10 cellular contexts compared by ENCODE assay signal in the genomic region with DNA sequence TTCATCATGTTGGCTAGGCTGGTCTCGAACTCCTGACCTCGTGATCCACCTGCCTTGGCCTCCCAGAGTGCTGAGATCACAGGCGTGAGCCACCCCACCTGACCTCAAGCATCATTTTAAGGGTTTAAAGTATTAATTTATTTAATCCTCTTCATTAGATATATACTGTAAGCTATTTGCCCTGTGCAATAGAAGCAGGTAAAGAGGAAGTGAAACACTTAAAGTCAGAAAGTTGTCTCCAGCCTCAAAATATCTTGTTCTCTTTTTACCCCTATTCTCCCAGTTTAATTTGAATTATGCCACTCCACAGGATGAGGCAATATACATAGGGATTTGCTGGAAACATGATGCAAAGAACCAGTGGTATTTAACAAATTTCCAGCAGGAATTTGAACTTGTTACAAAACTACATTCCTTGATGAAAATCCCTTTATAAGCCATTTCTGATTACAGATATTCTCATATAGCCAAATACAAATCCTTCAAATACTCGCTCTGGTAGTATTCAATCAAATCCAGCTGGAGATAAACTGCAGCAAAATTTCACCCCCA. TPM values are rescaled to one million over a fixed set of nuclear protein-coding genes. Genes with fewer than 3 reads are reported as not detected.
DNase-seq lines count a peak whose midpoint lies in the region; ATAC-seq, FAIRE-seq and TF ChIP-seq lines count a peak whose summit lies in the region.
"Had no signal": no experiment of that assay in that cellular context is flagged by ENCODE, and none has a peak within 500 bp of the region (broad histone marks: within the 10 kb centered on the region; RNA-seq: fewer than 3 reads in every experiment).

No MANE protein-coding gene starts in this region.

- ATAC-seq in activated T-cell treated with anti-CD3 and anti-CD28 coated beads, Interleukin-2, amount 50 U/mL, for 4 hours, result no peak
- ATAC-seq in activated naive CD4-positive, alpha-beta T cell treated with anti-CD3 and anti-CD28 coated beads, Interleukin-2, amount 50 U/mL, for 72 hours, result no peak
- ATAC-seq in HepG2, result no peak

- no peak overlapping the region for H3K27ac ChIP-seq in HepG2 (ENCODE audit: extremely low read length, insufficient read depth, low read length)
- no peak overlapping the region for H3K27ac ChIP-seq in tibial artery

- no peak overlapping the region for H2AFZ ChIP-seq in Loucy (ENCODE audit: low read length)
- H2AFZ ChIP-seq in HepG2 (ENCODE audit: low read length), result no peak overlapping the region

- H3K4me3 Mint-ChIP-seq in activated T-cell treated with anti-CD3 and anti-CD28 coated beads, Interleukin-2, amount 50 U/mL, for 4 hours, result peak overlapping the region; percentile 54
- peak overlapping the region; percentile 29 for H3K4me3 Mint-ChIP-seq in progenitor cell of endocrine pancreas (ENCODE audit: low read depth)

- H3K4me1 Mint-ChIP-seq in activated T-cell treated with anti-CD3 and anti-CD28 coated beads, Interleukin-2, amount 50 U/mL, for 4 hours (ENCODE audit: low read depth), result peaks cover 46% of the 10 kb centered on the region
- H3K4me1 Mint-ChIP-seq in progenitor cell of endocrine pancreas (ENCODE audit: low read depth), result peaks cover 9% of the 10 kb centered on the region

- H3K27ac Mint-ChIP-seq in activated naive CD4-positive, alpha-beta T cell treated with anti-CD3 and anti-CD28 coated beads, Interleukin-2, amount 50 U/mL, for 72 hours, result peak overlapping the region; percentile 81 to 83
- no peak overlapping the region for H3K27ac Mint-ChIP-seq in progenitor cell of endocrine pancreas

- H3K9me3 ChIP-seq in Loucy (ENCODE audit: insufficient read depth, low read depth, low read length) (no peaks in the 10 kb centered on the region), HepG2 (ENCODE audit: low read length) (no peaks in the 10 kb centered on the region), tibial artery (no peaks in the 10 kb centered on the region)

- FAIRE-seq in HepG2 (lab: Jason Lieb, UNC), result no peak

- CTCF ChIA-PET in HepG2 (lab: Yijun Ruan, JAX; ENCODE audit: low intra/inter-chr PET ratio, low total read pairs), result no interaction called here

- H3K4me1 ChIP-seq in Loucy (ENCODE audit: insufficient read depth, low read length, poor library complexity, severe bottlenecking) (peaks cover 32% of the 10 kb centered on the region), HepG2 (ENCODE audit: insufficient read depth, low read length) (peaks cover 18% of the 10 kb centered on the region), tibial artery (peaks cover 0 to 24% (median 19%) of the 10 kb centered on the region in 4 donors)

- no peaks in the 10 kb centered on the region for H3K27me3 ChIP-seq in Loucy (ENCODE audit: insufficient read depth, low read length, poor library complexity, severe bottlenecking)
- no peaks in the 10 kb centered on the region; a peak in 1 of 5 replicates for H3K27me3 ChIP-seq in HepG2 (ENCODE audit: control insufficient read depth in 1 of 2, insufficient read depth in 2 of 2, low read length in 2 of 2)
- H3K27me3 ChIP-seq in tibial artery, result no peaks in the 10 kb centered on the region

- no peak for TF ChIP-seq POLR2A in HepG2 (IDR thresholded peaks at IDR 0.05; ENCODE audit: insufficient read depth in 1 of 2, low read depth in 2 of 2, low read length in 2 of 2)

- 89% methylated on average over 4 of the region's 4 CpGs for WGBS in HepG2 (ENCODE audit: low lambda C conversion rate)

- no peak for TF ChIP-seq RAD21 in HepG2 (CRISPR knock-in tag; IDR thresholded peaks at IDR 0.05)

- H3K4me2 ChIP-seq in Loucy (ENCODE audit: low read depth, low read length, poor library complexity, severe bottlenecking) (peak overlapping the region; percentile 80), HepG2 (ENCODE audit: low read depth, low read length) (no peak overlapping the region)

- POLR2A ChIA-PET in HepG2 (lab: Yijun Ruan, JAX), result no interaction called here

- DNase-seq in activated T-cell treated with anti-CD3 and anti-CD28 coated beads, Interleukin-2, amount 50 U/mL, for 4 hours, result no peak
- no peak for DNase-seq in activated T-cell treated with anti-CD3 and anti-CD28 coated beads, Interleukin-2, amount 50 U/mL, for 48 hours
- no peak for DNase-seq in activated naive CD4-positive, alpha-beta T cell treated with anti-CD3 and anti-CD28 coated beads, Interleukin-2, amount 50 U/mL, for 72 hours (ENCODE audit: low spot score in 2 of 2)
- DNase-seq in progenitor cell of endocrine pancreas (ENCODE audit: low spot score, unreplicated experiment) (no peak), NCI-H345 (lab: John Stamatoyannopoulos, UW) (no peak), HepG2 (ENCODE audit: low spot score) (no peak), tibial artery (no peak)
- DNase-seq: midbrain, NCI-H524 had no signal

- peaks cover 15% of the 10 kb centered on the region for H3K36me3 Mint-ChIP-seq in activated T-cell treated with anti-CD3 and anti-CD28 coated beads, Interleukin-2, amount 50 U/mL, for 4 hours (ENCODE audit: insufficient read depth)
- H3K36me3 Mint-ChIP-seq in activated naive CD4-positive, alpha-beta T cell treated with anti-CD3 and anti-CD28 coated beads, Interleukin-2, amount 50 U/mL, for 72 hours, result peaks cover 13 to 38% of the 10 kb centered on the region in 2 donors
- H3K36me3 Mint-ChIP-seq in progenitor cell of endocrine pancreas (ENCODE audit: insufficient read depth), result peaks cover 3% of the 10 kb centered on the region

- no peaks in the 10 kb centered on the region for H3K9me2 ChIP-seq in Loucy (replicated peaks; ENCODE audit: low read depth, low read length)

- H3K79me2 ChIP-seq in Loucy (ENCODE audit: insufficient read depth, low read length), result peaks cover 47% of the 10 kb centered on the region
- H3K79me2 ChIP-seq in HepG2 (ENCODE audit: insufficient read depth, low read length), result peaks cover 42% of the 10 kb centered on the region

- no peaks in the 10 kb centered on the region for H3K27me3 Mint-ChIP-seq in activated T-cell treated with anti-CD3 and anti-CD28 coated beads, Interleukin-2, amount 50 U/mL, for 4 hours (ENCODE audit: low read depth)
- H3K27me3 Mint-ChIP-seq in progenitor cell of endocrine pancreas, result no peaks in the 10 kb centered on the region

- H3K9ac ChIP-seq in Loucy (ENCODE audit: low read depth, low read length, poor library complexity, severe bottlenecking), result no peak overlapping the region
- no peak overlapping the region for H3K9ac ChIP-seq in HepG2 (ENCODE audit: insufficient read depth, low read depth, low read length)

- no peaks in the 10 kb centered on the region for H3K9me3 Mint-ChIP-seq in activated T-cell treated with anti-CD3 and anti-CD28 coated beads, Interleukin-2, amount 50 U/mL, for 4 hours
- no peaks in the 10 kb centered on the region for H3K9me3 Mint-ChIP-seq in activated naive CD4-positive, alpha-beta T cell treated with anti-CD3 and anti-CD28 coated beads, Interleukin-2, amount 50 U/mL, for 72 hours
- no peaks in the 10 kb centered on the region for H3K9me3 Mint-ChIP-seq in progenitor cell of endocrine pancreas (ENCODE audit: low read depth)

- TF ChIP-seq EP300 in HepG2 (IDR thresholded peaks at IDR 0.05; ENCODE audit: low read depth in 2 of 2, low read length in 2 of 2) (no peak), HepG2 (CRISPR knock-in tag; IDR thresholded peaks at IDR 0.05; ENCODE audit: borderline replicate concordance) (no peak)

- no peak overlapping the region for H3K4me3 ChIP-seq in Loucy (ENCODE audit: low read length, poor library complexity, severe bottlenecking)
- no peak overlapping the region for H3K4me3 ChIP-seq in HepG2 (replicated peaks in 1 of 3; ENCODE audit: insufficient read depth in 1 of 3, low read depth in 2 of 3, low read length in 3 of 3)
- H3K4me3 ChIP-seq in tibial artery, result no peak overlapping the region

- H3K36me3 ChIP-seq in Loucy (ENCODE audit: insufficient read depth, low read length), result peaks cover 1% of the 10 kb centered on the region; the same call in 1 of the 2 replicates
- H3K36me3 ChIP-seq in HepG2 (replicated peaks in 1 of 2; ENCODE audit: control insufficient read depth in 1 of 2, insufficient read depth in 2 of 2, low read length in 2 of 2), result peaks cover 0 to 5% of the 10 kb centered on the region in 2 experiments; a peak in 2 of 5 replicates
- H3K36me3 ChIP-seq in tibial artery, result peaks cover 0 to 13% (median 5%) of the 10 kb centered on the region in 3 donors

- intact Hi-C loops in HepG2 (cut with micrococcal nuclease; ENCODE audit: unreplicated experiment) (no loop called here), tibial artery (cut with DNase I; ENCODE audit: low total_unique reads) (no loop called here)

- TF ChIP-seq CTCF in Loucy (conservative IDR thresholded peaks at IDR 0.05; ENCODE audit: low read length), result no peak
- TF ChIP-seq CTCF in progenitor cell of endocrine pancreas (IDR thresholded peaks at IDR 0.05; ENCODE audit: unreplicated experiment), result no peak
- no peak for TF ChIP-seq CTCF in HepG2 (CRISPR knock-in tag; IDR thresholded peaks at IDR 0.05)
- no peak for TF ChIP-seq CTCF in tibial artery (IDR thresholded peaks at IDR 0.05)

- in situ Hi-C loops in HepG2 (cut with HindIII; ENCODE audit: extremely low pct_ligation_motif_present, low pct_unique_long_range_greater_than_20kb), result no loop called here

- peaks cover 10% of the 10 kb centered on the region; the same call in 1 of the 2 replicates for H3F3A ChIP-seq in Loucy (ENCODE audit: low read depth)

- H4K20me1 ChIP-seq in Loucy (ENCODE audit: insufficient read depth, low read length, poor library complexity, severe bottlenecking), result peaks cover 25% of the 10 kb centered on the region
- H4K20me1 ChIP-seq in HepG2 (ENCODE audit: insufficient read depth, low read length), result no peaks in the 10 kb centered on the region

- no TSS peak for BruUV-seq in HepG2 (replicated peaks; lab: Mats Ljungman, UMichigan)

RNA-seq across cellular contexts. Expression of gene NDUFB5, which starts 2.0 kb away (rescaled TPM):
- total RNA-seq in activated T-cell treated with anti-CD3 and anti-CD28 coated beads, Interleukin-2, amount 50 U/mL, for 4 hours, result 10 to 100 TPM; 76.3 to 77.9 (median 77.3) TPM
- 100 to 1,000 TPM; 104 to 145 TPM for total RNA-seq in activated naive CD4-positive, alpha-beta T cell treated with anti-CD3 and anti-CD28 coated beads, Interleukin-2, amount 50 U/mL, for 72 hours
- total RNA-seq in progenitor cell of endocrine pancreas (77.3 and 82.8 TPM in 2 replicates), HepG2 (2016; rRNA removed; fragmentation: Illumina TruSeq; extraction: Trizol) (120 and 154 TPM in 2 replicates)
- total RNA-seq in HepG2 (2016; cell fraction: cytosol; rRNA removed; fragmentation: Illumina TruSeq; extraction: Trizol; ENCODE audit: low read depth), result 39.7 and 42.0 TPM in 2 replicates
- total RNA-seq in HepG2 (2016; cell fraction: insoluble cytoplasmic fraction; rRNA removed; fragmentation: Illumina TruSeq; extraction: Trizol), result 125 and 168 TPM in 2 replicates
- total RNA-seq in HepG2 (2016; cell fraction: membrane; rRNA removed; fragmentation: Illumina TruSeq; extraction: Trizol), result 56.7 and 72.1 TPM in 2 replicates
- total RNA-seq in HepG2 (2016; cell fraction: nucleus; rRNA removed; fragmentation: Illumina TruSeq; extraction: Trizol), result 56.0 and 61.5 TPM in 2 replicates
- 30.4 and 43.3 TPM in 2 replicates for polyA plus RNA-seq in HepG2 (2011; rRNA removed)
- polyA plus RNA-seq in HepG2 (2011; cell fraction: cytosol; rRNA removed), result 18.5 and 30.3 TPM in 2 replicates
- polyA plus RNA-seq in HepG2 (2011; cell fraction: nucleus; rRNA removed), result 15.8 and 22.3 TPM in 2 replicates
- 91.3 and 94.8 TPM in 2 replicates for polyA plus RNA-seq in HepG2 (2012)
- 39.9 and 44.5 TPM in 2 replicates for polyA plus RNA-seq in HepG2 (2016; cell fraction: cytosol; fragmentation: Illumina TruSeq; extraction: Trizol; ENCODE audit: low read depth)
- polyA plus RNA-seq in HepG2 (2016; cell fraction: insoluble cytoplasmic fraction; fragmentation: Illumina TruSeq; extraction: Trizol; ENCODE audit: low read depth), result 155 and 170 TPM in 2 replicates
- polyA plus RNA-seq in HepG2 (2016; cell fraction: membrane; fragmentation: Illumina TruSeq; extraction: Trizol; ENCODE audit: low read depth), result 61.9 and 64.1 TPM in 2 replicates
- polyA plus RNA-seq in HepG2 (2016; cell fraction: nucleus; fragmentation: Illumina TruSeq; extraction: Trizol; ENCODE audit: insufficient read depth, low read depth), result 93.0 and 106 TPM in 2 replicates
- 6.6 and 10.2 TPM in 2 replicates for polyA minus RNA-seq in HepG2 (2011; rRNA and poly(A)+ RNA removed; ENCODE audit: low replicate concordance)
- polyA minus RNA-seq in HepG2 (2011; cell fraction: cytosol; rRNA and poly(A)+ RNA removed), result 30.8 and 34.3 TPM in 2 replicates
- 17.9 and 18.5 TPM in 2 replicates for polyA minus RNA-seq in HepG2 (2011; cell fraction: nucleus; rRNA and poly(A)+ RNA removed)

RNA-seq across cellular contexts. Expression of gene MRPL47, which starts 2.2 kb away (rescaled TPM):
- total RNA-seq in activated T-cell treated with anti-CD3 and anti-CD28 coated beads, Interleukin-2, amount 50 U/mL, for 4 hours, result 10 to 100 TPM; 77.2 to 86.9 (median 82.6) TPM
- total RNA-seq in activated naive CD4-positive, alpha-beta T cell treated with anti-CD3 and anti-CD28 coated beads, Interleukin-2, amount 50 U/mL, for 72 hours, result 10 to 100 TPM; 45.6 to 62.7 TPM
- total RNA-seq in progenitor cell of endocrine pancreas (44.3 and 46.5 TPM in 2 replicates), HepG2 (2016; rRNA removed; fragmentation: Illumina TruSeq; extraction: Trizol) (83.8 and 120 TPM in 2 replicates)
- total RNA-seq in HepG2 (2016; cell fraction: cytosol; rRNA removed; fragmentation: Illumina TruSeq; extraction: Trizol; ENCODE audit: low read depth), result 32.8 and 34.3 TPM in 2 replicates
- 77.3 and 132 TPM in 2 replicates for total RNA-seq in HepG2 (2016; cell fraction: insoluble cytoplasmic fraction; rRNA removed; fragmentation: Illumina TruSeq; extraction: Trizol)
- 32.7 and 38.5 TPM in 2 replicates for total RNA-seq in HepG2 (2016; cell fraction: membrane; rRNA removed; fragmentation: Illumina TruSeq; extraction: Trizol)
- 29.4 and 31.7 TPM in 2 replicates for total RNA-seq in HepG2 (2016; cell fraction: nucleus; rRNA removed; fragmentation: Illumina TruSeq; extraction: Trizol)
- polyA plus RNA-seq in HepG2 (2011; rRNA removed), result 27.9 and 36.1 TPM in 2 replicates
- 16.1 and 24.9 TPM in 2 replicates for polyA plus RNA-seq in HepG2 (2011; cell fraction: cytosol; rRNA removed)
- polyA plus RNA-seq in HepG2 (2011; cell fraction: nucleus; rRNA removed), result 6.3 and 6.9 TPM in 2 replicates
- polyA plus RNA-seq in HepG2 (2012), result 31.6 and 41.5 TPM in 2 replicates
- polyA plus RNA-seq in HepG2 (2016; cell fraction: cytosol; fragmentation: Illumina TruSeq; extraction: Trizol; ENCODE audit: low read depth), result 37.9 and 39.7 TPM in 2 replicates
- 137 and 147 TPM in 2 replicates for polyA plus RNA-seq in HepG2 (2016; cell fraction: insoluble cytoplasmic fraction; fragmentation: Illumina TruSeq; extraction: Trizol; ENCODE audit: low read depth)
- polyA plus RNA-seq in HepG2 (2016; cell fraction: membrane; fragmentation: Illumina TruSeq; extraction: Trizol; ENCODE audit: low read depth), result 34.8 and 37.3 TPM in 2 replicates
- polyA plus RNA-seq in HepG2 (2016; cell fraction: nucleus; fragmentation: Illumina TruSeq; extraction: Trizol; ENCODE audit: insufficient read depth, low read depth), result 51.7 and 59.5 TPM in 2 replicates
- 8.7 and 22.5 TPM in 2 replicates for polyA minus RNA-seq in HepG2 (2011; rRNA and poly(A)+ RNA removed; ENCODE audit: low replicate concordance)
- 14.0 and 14.8 TPM in 2 replicates for polyA minus RNA-seq in HepG2 (2011; cell fraction: cytosol; rRNA and poly(A)+ RNA removed)
- polyA minus RNA-seq in HepG2 (2011; cell fraction: nucleus; rRNA and poly(A)+ RNA removed), result 15.8 and 20.0 TPM in 2 replicates

RNA-seq across cellular contexts. Expression of gene ACTL6A, which starts 43.9 kb away (rescaled TPM):
- total RNA-seq in activated T-cell treated with anti-CD3 and anti-CD28 coated beads, Interleukin-2, amount 50 U/mL, for 4 hours, result 10 to 100 TPM; 86.7 to 96.8 (median 92.3) TPM
- 100 to 1,000 TPM in 1 of 2 donors, 10 to 100 TPM in 1; 89.2 to 132 TPM for total RNA-seq in activated naive CD4-positive, alpha-beta T cell treated with anti-CD3 and anti-CD28 coated beads, Interleukin-2, amount 50 U/mL, for 72 hours
- 72.4 and 75.6 TPM in 2 replicates for total RNA-seq in progenitor cell of endocrine pancreas
- total RNA-seq in HepG2 (2016; rRNA removed; fragmentation: Illumina TruSeq; extraction: Trizol), result 84.1 and 116 TPM in 2 replicates
- 16.4 and 20.7 TPM in 2 replicates for total RNA-seq in HepG2 (2016; cell fraction: cytosol; rRNA removed; fragmentation: Illumina TruSeq; extraction: Trizol; ENCODE audit: low read depth)
- total RNA-seq in HepG2 (2016; cell fraction: insoluble cytoplasmic fraction; rRNA removed; fragmentation: Illumina TruSeq; extraction: Trizol), result 86.5 and 121 TPM in 2 replicates
- total RNA-seq in HepG2 (2016; cell fraction: membrane; rRNA removed; fragmentation: Illumina TruSeq; extraction: Trizol), result 31.9 and 33.1 TPM in 2 replicates
- total RNA-seq in HepG2 (2016; cell fraction: nucleus; rRNA removed; fragmentation: Illumina TruSeq; extraction: Trizol), result 55.0 and 58.8 TPM in 2 replicates
- polyA plus RNA-seq in HepG2 (2011; rRNA removed), result 43.7 and 58.1 TPM in 2 replicates
- polyA plus RNA-seq in HepG2 (2011; cell fraction: cytosol; rRNA removed), result 35.5 and 40.7 TPM in 2 replicates
- 69.6 and 84.5 TPM in 2 replicates for polyA plus RNA-seq in HepG2 (2011; cell fraction: nucleus; rRNA removed)
- 28.8 and 43.7 TPM in 2 replicates for polyA plus RNA-seq in HepG2 (2012)
- 10.2 and 11.3 TPM in 2 replicates for polyA plus RNA-seq in HepG2 (2016; cell fraction: cytosol; fragmentation: Illumina TruSeq; extraction: Trizol; ENCODE audit: low read depth)
- 99.9 and 106 TPM in 2 replicates for polyA plus RNA-seq in HepG2 (2016; cell fraction: insoluble cytoplasmic fraction; fragmentation: Illumina TruSeq; extraction: Trizol; ENCODE audit: low read depth)
- polyA plus RNA-seq in HepG2 (2016; cell fraction: membrane; fragmentation: Illumina TruSeq; extraction: Trizol; ENCODE audit: low read depth), result 19.7 and 20.1 TPM in 2 replicates
- polyA plus RNA-seq in HepG2 (2016; cell fraction: nucleus; fragmentation: Illumina TruSeq; extraction: Trizol; ENCODE audit: insufficient read depth, low read depth), result 110 and 131 TPM in 2 replicates
- polyA minus RNA-seq in HepG2 (2011; rRNA and poly(A)+ RNA removed; ENCODE audit: low replicate concordance), result 18.2 and 73.1 TPM in 2 replicates
- polyA minus RNA-seq in HepG2 (2011; cell fraction: cytosol; rRNA and poly(A)+ RNA removed), result 22.5 and 24.9 TPM in 2 replicates
- 51.0 and 56.7 TPM in 2 replicates for polyA minus RNA-seq in HepG2 (2011; cell fraction: nucleus; rRNA and poly(A)+ RNA removed)

RNA-seq across cellular contexts. Expression of gene USP13, which starts 46.2 kb away (rescaled TPM):
- 1 to 10 TPM; 6.6 to 9.7 (median 9.1) TPM for total RNA-seq in activated T-cell treated with anti-CD3 and anti-CD28 coated beads, Interleukin-2, amount 50 U/mL, for 4 hours
- 10 to 100 TPM in 1 of 2 donors, 1 to 10 TPM in 1; 6.5 to 10.3 TPM for total RNA-seq in activated naive CD4-positive, alpha-beta T cell treated with anti-CD3 and anti-CD28 coated beads, Interleukin-2, amount 50 U/mL, for 72 hours
- total RNA-seq in progenitor cell of endocrine pancreas (10.7 and 11.8 TPM in 2 replicates), HepG2 (2016; rRNA removed; fragmentation: Illumina TruSeq; extraction: Trizol) (15.9 and 23.2 TPM in 2 replicates)
- 11.7 and 12.8 TPM in 2 replicates for total RNA-seq in HepG2 (2016; cell fraction: cytosol; rRNA removed; fragmentation: Illumina TruSeq; extraction: Trizol; ENCODE audit: low read depth)
- 15.0 and 22.6 TPM in 2 replicates for total RNA-seq in HepG2 (2016; cell fraction: insoluble cytoplasmic fraction; rRNA removed; fragmentation: Illumina TruSeq; extraction: Trizol)
- total RNA-seq in HepG2 (2016; cell fraction: membrane; rRNA removed; fragmentation: Illumina TruSeq; extraction: Trizol), result 10.0 and 10.5 TPM in 2 replicates
- total RNA-seq in HepG2 (2016; cell fraction: nucleus; rRNA removed; fragmentation: Illumina TruSeq; extraction: Trizol), result 17.2 and 17.6 TPM in 2 replicates
- 29.2 and 36.7 TPM in 2 replicates for polyA plus RNA-seq in HepG2 (2011; rRNA removed)
- 19.3 and 27.5 TPM in 2 replicates for polyA plus RNA-seq in HepG2 (2011; cell fraction: cytosol; rRNA removed)
- 23.3 and 29.1 TPM in 2 replicates for polyA plus RNA-seq in HepG2 (2011; cell fraction: nucleus; rRNA removed)
- 18.4 and 29.6 TPM in 2 replicates for polyA plus RNA-seq in HepG2 (2012)
- 1.2 and 1.6 TPM in 2 replicates for polyA plus RNA-seq in HepG2 (2016; cell fraction: cytosol; fragmentation: Illumina TruSeq; extraction: Trizol; ENCODE audit: low read depth)
- 18.8 and 19.7 TPM in 2 replicates for polyA plus RNA-seq in HepG2 (2016; cell fraction: insoluble cytoplasmic fraction; fragmentation: Illumina TruSeq; extraction: Trizol; ENCODE audit: low read depth)
- 3.2 and 3.3 TPM in 2 replicates for polyA plus RNA-seq in HepG2 (2016; cell fraction: membrane; fragmentation: Illumina TruSeq; extraction: Trizol; ENCODE audit: low read depth)
- polyA plus RNA-seq in HepG2 (2016; cell fraction: nucleus; fragmentation: Illumina TruSeq; extraction: Trizol; ENCODE audit: insufficient read depth, low read depth), result 16.1 and 17.8 TPM in 2 replicates
- polyA minus RNA-seq in HepG2 (2011; rRNA and poly(A)+ RNA removed; ENCODE audit: low replicate concordance), result 32.1 and 37.3 TPM in 2 replicates
- polyA minus RNA-seq in HepG2 (2011; cell fraction: cytosol; rRNA and poly(A)+ RNA removed), result 38.5 and 48.8 TPM in 2 replicates
- polyA minus RNA-seq in HepG2 (2011; cell fraction: nucleus; rRNA and poly(A)+ RNA removed), result 96.3 and 130 TPM in 2 replicates
